Comparison of ENCODE assay signal across 30 cellular contexts in the genomic region with DNA sequence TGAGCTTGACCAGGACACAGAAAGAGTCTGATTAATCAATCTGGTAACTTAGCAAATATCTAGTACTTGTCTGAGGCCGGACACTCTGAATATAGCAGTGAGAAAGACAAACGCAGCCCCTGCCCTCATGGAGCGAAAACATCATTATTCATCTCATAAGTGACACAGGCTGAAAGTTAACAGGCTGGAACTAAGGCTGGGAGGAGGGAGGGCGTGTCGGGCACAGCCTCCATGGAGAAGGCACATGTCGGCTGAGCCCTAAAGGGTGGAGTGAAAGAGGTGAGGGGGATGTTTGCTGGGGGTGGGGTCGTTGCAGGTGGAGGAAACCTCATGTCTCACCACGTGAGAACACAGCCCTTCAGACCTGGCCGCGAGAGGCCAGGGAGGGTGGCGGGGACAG.
"Had no signal": no experiment of that assay in that cellular context is flagged by ENCODE, and none has a peak within 500 bp of the region (broad histone marks: within the 10 kb centered on the region; RNA-seq: fewer than 3 reads in every experiment).

No MANE protein-coding gene starts in this region.

- DNase-seq: activated CD4-positive, alpha-beta memory T cell treated with anti-CD3 and anti-CD28 coated beads for 36 hours; activated CD4-positive, alpha-beta T cell treated with anti-CD3 and anti-CD28 coated beads for 36 hours; activated CD4-positive, alpha-beta T cell treated with anti-CD3 and anti-CD28 coated beads, Interleukin-2, amount 10 ng/mL, durations not matched to agents 24 days and 14 days; activated CD4-positive, CD25-positive, alpha-beta regulatory T cell; activated CD4-positive, CD25-positive, alpha-beta regulatory T cell treated with anti-CD3 and anti-CD28 coated beads, Interleukin-2, amount 50 U/mL, for 72 hours; activated CD8-positive, alpha-beta memory T cell treated with anti-CD3 and anti-CD28 coated beads, Interleukin-2, amount 10 ng/mL, durations not matched to agents 7 days and 5 days; activated CD8-positive, alpha-beta memory T cell treated with anti-CD3 and anti-CD28 coated beads, Interleukin-2, amount 50 U/mL, for 4 hours; activated CD8-positive, alpha-beta T cell treated with anti-CD3 and anti-CD28 coated beads, Interleukin-2, amount 10 ng/mL, durations not matched to agents 7 days and 5 days; activated gamma-delta T cell; activated naive CD4-positive, alpha-beta T cell; activated naive CD4-positive, alpha-beta T cell treated with anti-CD3 and anti-CD28 coated beads, Interleukin-2, amount 10 ng/mL, durations not matched to agents 7 days and 5 days; activated naive CD8-positive, alpha-beta T cell treated with anti-CD3 and anti-CD28 coated beads, Interleukin-2, amount 10 ng/mL, durations not matched to agents 7 days and 5 days; activated T-cell treated with anti-CD3 and anti-CD28 coated beads for 4 hours; activated T-cell treated with anti-CD3 and anti-CD28 coated beads, Interleukin-2, amount 50 U/mL, for 24 hours; activated T-cell treated with anti-CD3 and anti-CD28 coated beads, Interleukin-2, amount 50 U/mL, for 72 hours; dorsolateral prefrontal cortex; effector memory CD4-positive, alpha-beta T cell; erythroblast; esophagus squamous epithelium; foreskin melanocyte; T-helper 2 cell had no signal

- H3K4me1 Mint-ChIP-seq: activated CD4-positive, alpha-beta T cell treated with anti-CD3 and anti-CD28 coated beads for 36 hours; activated CD4-positive, alpha-beta T cell treated with anti-CD3 and anti-CD28 coated beads, Interleukin-2, amount 10 ng/mL, durations not matched to agents 24 days and 14 days; activated CD8-positive, alpha-beta memory T cell treated with anti-CD3 and anti-CD28 coated beads, Interleukin-2, amount 10 ng/mL, durations not matched to agents 7 days and 5 days; activated naive CD4-positive, alpha-beta T cell treated with anti-CD3 and anti-CD28 coated beads, Interleukin-2, amount 10 ng/mL, durations not matched to agents 7 days and 5 days; activated naive CD8-positive, alpha-beta T cell treated with anti-CD3 and anti-CD28 coated beads, Interleukin-2, amount 10 ng/mL, durations not matched to agents 7 days and 5 days; central memory CD8-positive, alpha-beta T cell had no signal

- H3K27me3 ChIP-seq: ascending aorta, breast epithelium, cardiac muscle cell, esophagus squamous epithelium had no signal

- H3K4me1 ChIP-seq: ascending aorta, breast epithelium had no signal

- H3K4me3 ChIP-seq: ascending aorta, breast epithelium, cardiac muscle cell, coronary artery, dorsolateral prefrontal cortex, esophagus squamous epithelium, gastroesophageal sphincter had no signal

- H3K27ac Mint-ChIP-seq: activated CD4-positive, alpha-beta memory T cell treated with anti-CD3 and anti-CD28 coated beads for 36 hours; activated CD4-positive, alpha-beta T cell treated with anti-CD3 and anti-CD28 coated beads for 36 hours; activated CD4-positive, alpha-beta T cell treated with anti-CD3 and anti-CD28 coated beads, Interleukin-2, amount 10 ng/mL, durations not matched to agents 24 days and 14 days; activated CD8-positive, alpha-beta memory T cell treated with anti-CD3 and anti-CD28 coated beads, Interleukin-2, amount 10 ng/mL, durations not matched to agents 7 days and 5 days; activated CD8-positive, alpha-beta T cell treated with anti-CD3 and anti-CD28 coated beads, Interleukin-2, amount 10 ng/mL, durations not matched to agents 7 days and 5 days; activated naive CD4-positive, alpha-beta T cell treated with anti-CD3 and anti-CD28 coated beads, Interleukin-2, amount 10 ng/mL, durations not matched to agents 7 days and 5 days; activated naive CD4-positive, alpha-beta T cell treated with anti-CD3 and anti-CD28 coated beads, Interleukin-2, amount 50 U/mL, for 72 hours; activated naive CD8-positive, alpha-beta T cell treated with anti-CD3 and anti-CD28 coated beads, Interleukin-2, amount 10 ng/mL, durations not matched to agents 7 days and 5 days; activated T-cell treated with anti-CD3 and anti-CD28 coated beads, Interleukin-2, amount 50 U/mL, for 24 hours; activated T-cell treated with anti-CD3 and anti-CD28 coated beads, Interleukin-2, amount 50 U/mL, for 72 hours; dendritic cell treated with granulocyte-macrophage colony-stimulating factor and Interleukin-4, amounts not matched to agents 40 ng/mL and 50 ng/mL, for 4 days had no signal

- H3K9me3 Mint-ChIP-seq: activated CD4-positive, alpha-beta T cell treated with anti-CD3 and anti-CD28 coated beads, Interleukin-2, amount 10 ng/mL, durations not matched to agents 24 days and 14 days; activated naive CD4-positive, alpha-beta T cell treated with anti-CD3 and anti-CD28 coated beads, Interleukin-2, amount 10 ng/mL, durations not matched to agents 7 days and 5 days; central memory CD8-positive, alpha-beta T cell; dendritic cell treated with granulocyte-macrophage colony-stimulating factor and Interleukin-4, amounts not matched to agents 40 ng/mL and 50 ng/mL, for 4 days had no signal

- H3K36me3 Mint-ChIP-seq: activated CD4-positive, alpha-beta memory T cell treated with anti-CD3 and anti-CD28 coated beads for 36 hours; activated CD8-positive, alpha-beta memory T cell treated with anti-CD3 and anti-CD28 coated beads, Interleukin-2, amount 10 ng/mL, durations not matched to agents 7 days and 5 days; activated naive CD4-positive, alpha-beta T cell treated with anti-CD3 and anti-CD28 coated beads, Interleukin-2, amount 10 ng/mL, durations not matched to agents 7 days and 5 days; activated naive CD8-positive, alpha-beta T cell treated with anti-CD3 and anti-CD28 coated beads, Interleukin-2, amount 10 ng/mL, durations not matched to agents 7 days and 5 days; brain had no signal

- H3K4me3 Mint-ChIP-seq: activated CD4-positive, alpha-beta memory T cell treated with anti-CD3 and anti-CD28 coated beads for 36 hours; activated CD4-positive, alpha-beta T cell treated with anti-CD3 and anti-CD28 coated beads for 36 hours; activated CD4-positive, alpha-beta T cell treated with anti-CD3 and anti-CD28 coated beads, Interleukin-2, amount 10 ng/mL, durations not matched to agents 24 days and 14 days; activated CD8-positive, alpha-beta memory T cell treated with anti-CD3 and anti-CD28 coated beads, Interleukin-2, amount 10 ng/mL, durations not matched to agents 7 days and 5 days; activated CD8-positive, alpha-beta T cell treated with anti-CD3 and anti-CD28 coated beads, Interleukin-2, amount 10 ng/mL, durations not matched to agents 7 days and 5 days; activated naive CD4-positive, alpha-beta T cell treated with anti-CD3 and anti-CD28 coated beads, Interleukin-2, amount 10 ng/mL, durations not matched to agents 7 days and 5 days; activated naive CD8-positive, alpha-beta T cell treated with anti-CD3 and anti-CD28 coated beads, Interleukin-2, amount 10 ng/mL, durations not matched to agents 7 days and 5 days; activated T-cell treated with anti-CD3 and anti-CD28 coated beads, Interleukin-2, amount 50 U/mL, for 24 hours; activated T-cell treated with anti-CD3 and anti-CD28 coated beads, Interleukin-2, amount 50 U/mL, for 72 hours; brain; central memory CD8-positive, alpha-beta T cell; dendritic cell treated with granulocyte-macrophage colony-stimulating factor and Interleukin-4, amounts not matched to agents 40 ng/mL and 50 ng/mL, for 4 days had no signal

- H3K27ac ChIP-seq: ascending aorta, breast epithelium, cardiac muscle cell, coronary artery, esophagus squamous epithelium, gastroesophageal sphincter had no signal

- ATAC-seq: activated CD4-positive, alpha-beta T cell treated with anti-CD3 and anti-CD28 coated beads for 36 hours; activated CD8-positive, alpha-beta memory T cell treated with anti-CD3 and anti-CD28 coated beads, Interleukin-2, amount 10 ng/mL, durations not matched to agents 7 days and 5 days; activated CD8-positive, alpha-beta T cell treated with anti-CD3 and anti-CD28 coated beads, Interleukin-2, amount 10 ng/mL, durations not matched to agents 7 days and 5 days; activated naive CD4-positive, alpha-beta T cell treated with anti-CD3 and anti-CD28 coated beads, Interleukin-2, amount 50 U/mL, for 72 hours; activated T-cell treated with anti-CD3 and anti-CD28 coated beads, Interleukin-2, amount 50 U/mL, for 72 hours; gastroesophageal sphincter had no signal

- H3K36me3 ChIP-seq: ascending aorta, breast epithelium, cardiac muscle cell, esophagus squamous epithelium, gastroesophageal sphincter had no signal
